In the genomic region with DNA sequence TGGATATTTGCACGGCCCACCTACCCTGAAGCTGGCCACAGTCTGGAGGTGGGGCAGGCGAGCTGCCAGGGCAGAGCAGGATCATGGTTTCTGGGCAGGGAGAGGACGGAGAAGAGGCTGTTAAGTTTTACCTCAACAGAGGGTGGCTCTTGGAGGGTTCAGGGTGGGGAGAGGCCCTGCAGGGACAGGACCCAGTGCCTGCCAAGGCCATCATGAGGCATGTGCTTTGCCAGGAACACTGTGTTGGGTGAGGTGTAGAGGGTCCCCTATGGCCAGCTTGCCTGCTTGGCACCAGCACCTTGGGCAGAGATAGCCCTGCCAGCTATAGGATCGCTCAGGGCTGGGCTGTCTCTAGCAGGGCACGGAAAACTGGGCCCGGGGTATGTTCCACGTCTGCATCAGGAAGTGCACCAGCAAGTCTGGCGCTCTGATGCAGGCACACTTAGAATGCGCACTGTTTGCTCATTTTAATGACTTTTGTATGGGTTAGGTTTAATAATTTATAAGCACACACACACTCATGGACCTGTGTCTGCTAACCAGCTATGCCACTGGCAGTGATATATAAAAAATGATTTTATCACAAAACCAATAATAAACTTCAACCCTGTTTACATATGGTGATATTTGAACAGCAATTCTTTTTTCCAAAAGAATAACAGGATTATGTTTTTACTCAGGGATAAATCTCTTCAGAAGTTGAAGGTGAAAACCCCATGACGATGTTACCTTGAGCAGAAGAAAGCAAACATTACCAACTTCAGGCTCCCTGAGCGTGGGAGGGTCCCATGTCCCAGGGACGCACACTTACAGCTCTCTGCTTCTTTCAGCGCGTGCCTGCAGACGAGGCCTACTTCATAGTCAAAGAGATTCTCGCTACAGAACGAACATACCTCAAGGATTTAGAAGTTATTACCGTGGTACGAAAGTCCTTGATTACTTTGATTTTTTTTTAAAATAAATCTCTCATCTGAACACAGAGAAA, we compare ENCODE assay signal across 26 cellular contexts. TPM values are rescaled to one million over a fixed set of nuclear protein-coding genes. Genes with fewer than 3 reads are reported as not detected.
A peak's percentile ranks its signal among the peaks of the same experiment; 100 is the strongest.
DNase-seq lines count a peak whose midpoint lies in the region; ATAC-seq, FAIRE-seq and TF ChIP-seq lines count a peak whose summit lies in the region.
"Had no signal": no experiment of that assay in that cellular context is flagged by ENCODE, and none has a peak within 500 bp of the region (broad histone marks: within the 10 kb centered on the region; RNA-seq: fewer than 3 reads in every experiment).

No MANE protein-coding gene starts in this region.

- H3K9ac ChIP-seq in neural progenitor cell = no peak overlapping the region

- H3K27ac ChIP-seq in 22Rv1 (peak overlapping the region; percentile 64), neural progenitor cell (no peak overlapping the region)
- H3K27ac ChIP-seq: ascending aorta, cardiac muscle cell, coronary artery, epithelial cell of prostate, SJCRH30, uterus had no signal

- no peaks in the 10 kb centered on the region for H3K4me1 ChIP-seq in neural progenitor cell
- H3K4me1 ChIP-seq: ascending aorta, uterus had no signal

- no peaks in the 10 kb centered on the region for H3K79me2 ChIP-seq in neural progenitor cell (ENCODE audit: low read depth)

- no peaks in the 10 kb centered on the region for H3F3A ChIP-seq in neural progenitor cell (ENCODE audit: low read depth)

- no peaks in the 10 kb centered on the region for H3K9me3 ChIP-seq in neural progenitor cell (ENCODE audit: low read depth)
- H3K9me3 ChIP-seq: ascending aorta, SJCRH30, uterus had no signal

- H3K36me3 ChIP-seq in neural progenitor cell = no peaks in the 10 kb centered on the region
- H3K36me3 ChIP-seq: cardiac muscle cell, SJCRH30, uterus had no signal

- no peak for TF ChIP-seq CTCF in 22Rv1 (IDR thresholded peaks at IDR 0.05)
- no peak for TF ChIP-seq CTCF in neural progenitor cell (IDR thresholded peaks at IDR 0.05)

- peak; percentile 10 for ATAC-seq in esophagus mucosa
- ATAC-seq in GM21515 (IDR thresholded peaks at IDR 0.05; ENCODE audit: unreplicated experiment) = no peak
- ATAC-seq: activated T-cell treated with anti-CD3 and anti-CD28 coated beads, Interleukin-2, amount 50 U/mL, for 4 hours; stimulated activated naive B cell treated with anti-CD40 and anti-IgM and Interleukin-4, amounts not matched to agents 10 μg/mL and 1 μg/mL and 100 μg/mL, for 72 hours had no signal

- peak overlapping the region; percentile 57 for H3K27ac Mint-ChIP-seq in neural progenitor cell
- H3K27ac Mint-ChIP-seq: activated naive CD8-positive, alpha-beta T cell treated with anti-CD3 and anti-CD28 coated beads, Interleukin-2, amount 10 ng/mL, durations not matched to agents 7 days and 5 days; natural killer cell; stimulated activated naive B cell treated with anti-CD40 and anti-IgM and Interleukin-4, amounts not matched to agents 10 μg/mL and 1 μg/mL and 100 μg/mL, for 72 hours had no signal

- no peak for FAIRE-seq in urothelium cell line (lab: Jason Lieb, UNC)
- FAIRE-seq: small intestine had no signal

- H2AFZ ChIP-seq in neural progenitor cell (replicated peaks) = no peak overlapping the region

- H3K27me3 ChIP-seq in neural progenitor cell = no peaks in the 10 kb centered on the region
- H3K27me3 ChIP-seq: ascending aorta, cardiac muscle cell, SJCRH30, uterus had no signal

- no peaks in the 10 kb centered on the region for H3K9me3 Mint-ChIP-seq in neural progenitor cell
- H3K9me3 Mint-ChIP-seq: activated naive CD8-positive, alpha-beta T cell treated with anti-CD3 and anti-CD28 coated beads, Interleukin-2, amount 10 ng/mL, durations not matched to agents 7 days and 5 days; activated T-cell treated with anti-CD3 and anti-CD28 coated beads, Interleukin-2, amount 50 U/mL, for 4 hours; natural killer cell; stimulated activated naive B cell treated with anti-CD40 and anti-IgM and Interleukin-4, amounts not matched to agents 10 μg/mL and 1 μg/mL and 100 μg/mL, for 72 hours had no signal

- H4K20me1 ChIP-seq in neural progenitor cell (ENCODE audit: low read depth) = no peaks in the 10 kb centered on the region

- H3K36me3 Mint-ChIP-seq in neural progenitor cell = peaks cover 6% of the 10 kb centered on the region
- H3K36me3 Mint-ChIP-seq: activated naive CD8-positive, alpha-beta T cell treated with anti-CD3 and anti-CD28 coated beads, Interleukin-2, amount 10 ng/mL, durations not matched to agents 7 days and 5 days; natural killer cell had no signal

- DNase-seq in DMS153 (lab: John Stamatoyannopoulos, UW) = peak; percentile 42
- no peak for DNase-seq in neural progenitor cell (ENCODE audit: low spot score)
- no peak for DNase-seq in HK-2 (ENCODE audit: unreplicated experiment)
- no peak for DNase-seq in urothelium cell line (ENCODE audit: low spot score)
- DNase-seq: activated CD4-positive, alpha-beta T cell treated with anti-CD3 and anti-CD28 coated beads for 48 hours; activated gamma-delta T cell treated with Interleukin-2 at 50 U/mL for 16 hours; activated naive CD8-positive, alpha-beta T cell treated with anti-CD3 and anti-CD28 coated beads, Interleukin-2, amount 10 ng/mL, durations not matched to agents 7 days and 5 days; activated T-cell treated with anti-CD3 and anti-CD28 coated beads, Interleukin-2, amount 50 U/mL, for 4 hours; effector CD8-positive, alpha-beta T cell; HCEC 1CT; Karpas-422; natural killer cell; NCI-H1417; NCI-H2029 treated with DMSO at 0.1 percent for 48 hours; SJCRH30; small intestine; stimulated activated naive B cell treated with anti-CD40 and anti-IgM and Interleukin-4, amounts not matched to agents 10 μg/mL and 1 μg/mL and 100 μg/mL, for 72 hours; SW 1271; uterus had no signal

- H3K4me3 ChIP-seq in neural progenitor cell = no peak overlapping the region
- H3K4me3 ChIP-seq: ascending aorta, cardiac muscle cell, coronary artery, SJCRH30, uterus had no signal

- H3K4me3 Mint-ChIP-seq in neural progenitor cell = no peak overlapping the region
- H3K4me3 Mint-ChIP-seq: activated naive CD8-positive, alpha-beta T cell treated with anti-CD3 and anti-CD28 coated beads, Interleukin-2, amount 10 ng/mL, durations not matched to agents 7 days and 5 days; activated T-cell treated with anti-CD3 and anti-CD28 coated beads, Interleukin-2, amount 50 U/mL, for 4 hours; natural killer cell; stimulated activated naive B cell treated with anti-CD40 and anti-IgM and Interleukin-4, amounts not matched to agents 10 μg/mL and 1 μg/mL and 100 μg/mL, for 72 hours had no signal

- no peaks in the 10 kb centered on the region for H3K4me1 Mint-ChIP-seq in neural progenitor cell
- H3K4me1 Mint-ChIP-seq: activated naive CD8-positive, alpha-beta T cell treated with anti-CD3 and anti-CD28 coated beads, Interleukin-2, amount 10 ng/mL, durations not matched to agents 7 days and 5 days; natural killer cell; stimulated activated naive B cell treated with anti-CD40 and anti-IgM and Interleukin-4, amounts not matched to agents 10 μg/mL and 1 μg/mL and 100 μg/mL, for 72 hours had no signal

- no peak overlapping the region for H3K4me2 ChIP-seq in neural progenitor cell

- H3K27me3 Mint-ChIP-seq in neural progenitor cell (ENCODE audit: insufficient read depth, low read depth) = no peaks in the 10 kb centered on the region
- H3K27me3 Mint-ChIP-seq: stimulated activated naive B cell treated with anti-CD40 and anti-IgM and Interleukin-4, amounts not matched to agents 10 μg/mL and 1 μg/mL and 100 μg/mL, for 72 hours had no signal

RNA-seq across cellular contexts. Expression of gene STK25, which starts 46.4 kb away (rescaled TPM):
- 82.4 TPM for total RNA-seq in esophagus mucosa
- total RNA-seq in neural progenitor cell (ENCODE audit: low replicate concordance) = 164 and 378 TPM in 2 replicates
